Comparison of ENCODE assay signal across 16 cellular contexts in genomic region chr10:101774589-101775272, GRCh38. TPM values are rescaled to one million over a fixed set of nuclear protein-coding genes. Genes with fewer than 3 reads are reported as not detected.
DNase-seq lines count a peak whose midpoint lies in the region; ATAC-seq and TF ChIP-seq lines count a peak whose summit lies in the region.
"Had no signal": no experiment of that assay in that cellular context is flagged by ENCODE, and none has a peak within 500 bp of the region (broad histone marks: within the 10 kb centered on the region; RNA-seq: fewer than 3 reads in every experiment).

No MANE protein-coding gene starts in this region.

- POLR2A ChIA-PET in SK-N-SH (lab: Yijun Ruan, JAX), result interaction anchor here (0.6 kb wide), 1 partner anchor 167 kb away, joined by 3 read pairs; no protein-coding TSS in a partner anchor

- H4K20me1 ChIP-seq in SK-N-SH (ENCODE audit: insufficient read depth), result no peaks in the 10 kb centered on the region

- H3K9ac ChIP-seq in SK-N-SH, result no peak overlapping the region

- in situ Hi-C loops in transverse colon (cut with MboI; ENCODE audit: low pct_ligation_motif_present in 1 of 4, low pct_unique_long_range_greater_than_20kb in 1 of 4, low sequenced_read_pairs in 3 of 4), result loop anchor here in 1 of 4 donors (25.0 kb wide), 1 partner anchor 562 kb away; no protein-coding TSS in a partner anchor

- H3K9me3 Mint-ChIP-seq in HFFc6, result no peaks in the 10 kb centered on the region
- H3K9me3 Mint-ChIP-seq: activated naive CD8-positive, alpha-beta T cell treated with anti-CD3 and anti-CD28 coated beads, Interleukin-2, amount 10 ng/mL, durations not matched to agents 7 days and 5 days; T-helper 1 cell treated with Interleukin-12 subunit alpha and Interleukin-12 subunit beta and Interleukin-4 antibody, amounts not matched to agents 30 μg/mL and 1 μg/mL, for 36 hours had no signal

- intact Hi-C loops in sigmoid colon (cut with DNase I) (no loop called here), transverse colon (cut with DNase I; ENCODE audit: low total_unique reads) (no loop called here)

- DNase-seq in SK-N-SH (peak; percentile 37), T-helper 17 cell (no peak), iPS-NIHi11 (ENCODE audit: low spot score) (peak; percentile 44), sigmoid colon (peak; percentile 54), HFFc6 (no peak), transverse colon (no peak)
- no peak for DNase-seq in activated CD4-positive, CD25-positive, alpha-beta regulatory T cell treated with anti-CD3 and anti-CD28 coated beads, Interleukin-2, amount 50 U/mL, for 72 hours
- DNase-seq: 8988T; activated CD8-positive, alpha-beta T cell treated with anti-CD3 and anti-CD28 coated beads, Interleukin-2, amount 10 ng/mL, durations not matched to agents 7 days and 5 days; activated naive CD8-positive, alpha-beta T cell treated with anti-CD3 and anti-CD28 coated beads, Interleukin-2, amount 10 ng/mL, durations not matched to agents 7 days and 5 days; colonic mucosa; DMS 273 treated with DMSO at 0.1 percent for 48 hours; MG63 had no signal

- H3K9me2 ChIP-seq in SK-N-SH, result no peaks in the 10 kb centered on the region

- no peaks in the 10 kb centered on the region; a peak in 1 of 4 replicates for H3K4me1 ChIP-seq in SK-N-SH (ENCODE audit: control insufficient read depth in 1 of 2, insufficient read depth in 2 of 2, low read depth in 1 of 2, low read length in 1 of 2)
- peaks cover 0 to 44% (median 35%) of the 10 kb centered on the region in 4 donors for H3K4me1 ChIP-seq in sigmoid colon
- peaks cover 17 to 32% (median 29%) of the 10 kb centered on the region in 4 donors for H3K4me1 ChIP-seq in transverse colon

- H3K4me1 Mint-ChIP-seq in T-helper 17 cell (peaks cover 36% of the 10 kb centered on the region), HFFc6 (ENCODE audit: low read depth) (peaks cover 12% of the 10 kb centered on the region)

- ATAC-seq in SK-N-SH treated with all-trans-retinoic acid at 6 μM for 48 hours (no peak), T-helper 17 cell (no peak)
- ATAC-seq: activated CD8-positive, alpha-beta T cell treated with anti-CD3 and anti-CD28 coated beads, Interleukin-2, amount 10 ng/mL, durations not matched to agents 7 days and 5 days had no signal

- H3K27me3 ChIP-seq in SK-N-SH (ENCODE audit: insufficient read depth), result no peaks in the 10 kb centered on the region
- H3K27me3 ChIP-seq in sigmoid colon, result peaks cover 48 to 99% (median 84%) of the 10 kb centered on the region in 3 donors
- peaks cover 93% of the 10 kb centered on the region for H3K27me3 ChIP-seq in transverse colon
- H3K27me3 ChIP-seq: MG63 had no signal

- TF ChIP-seq CTCF in SK-N-SH (IDR thresholded peaks at IDR 0.05) (no peak), sigmoid colon (IDR thresholded peaks at IDR 0.05) (no peak), HFFc6 (IDR thresholded peaks at IDR 0.05) (no peak), transverse colon (IDR thresholded peaks at IDR 0.05) (no peak)

- CTCF ChIA-PET in SK-N-SH (lab: Yijun Ruan, JAX), result interaction anchor here (0.8 to 4.0 kb wide), 7 partner anchors 7 to 561 kb away, joined by 3 to 35 read pairs (median 6); partner anchors contain the start of gene NPM3

- H3K79me2 ChIP-seq in SK-N-SH (ENCODE audit: insufficient read depth), result no peaks in the 10 kb centered on the region

- 86% methylated on average over 17 of the region's 32 CpGs for WGBS in SK-N-SH (ENCODE audit: low lambda C conversion rate)
- WGBS in sigmoid colon, 2 donors, result 7 to 8% methylated on average over 32 of the region's 32 CpGs
- WGBS in transverse colon (ENCODE audit: low coverage in 1 of 2), 2 donors, result 14% methylated on average over 25 of the region's 32 CpGs; no CpG with 5 or more reads in 1 of the 2 donors

- H3K4me3 Mint-ChIP-seq in T-helper 17 cell, result peak overlapping the region; percentile 69
- no peak overlapping the region for H3K4me3 Mint-ChIP-seq in HFFc6
- H3K4me3 Mint-ChIP-seq: activated CD8-positive, alpha-beta T cell treated with anti-CD3 and anti-CD28 coated beads, Interleukin-2, amount 10 ng/mL, durations not matched to agents 7 days and 5 days; activated naive CD8-positive, alpha-beta T cell treated with anti-CD3 and anti-CD28 coated beads, Interleukin-2, amount 10 ng/mL, durations not matched to agents 7 days and 5 days; T-helper 1 cell treated with Interleukin-12 subunit alpha and Interleukin-12 subunit beta and Interleukin-4 antibody, amounts not matched to agents 30 μg/mL and 1 μg/mL, for 36 hours had no signal

- no peaks in the 10 kb centered on the region for H3K9me3 ChIP-seq in SK-N-SH
- H3K9me3 ChIP-seq in T-helper 17 cell (ENCODE audit: control insufficient read depth, low read length, poor library complexity, severe bottlenecking), result no peaks in the 10 kb centered on the region
- no peaks in the 10 kb centered on the region for H3K9me3 ChIP-seq in sigmoid colon
- no peaks in the 10 kb centered on the region for H3K9me3 ChIP-seq in transverse colon
- H3K9me3 ChIP-seq: colonic mucosa, MG63, tibial nerve had no signal

- no peak overlapping the region for H2AFZ ChIP-seq in SK-N-SH (ENCODE audit: low read depth)

- H3F3A ChIP-seq in SK-N-SH (replicated peaks; ENCODE audit: insufficient read depth), result no peaks in the 10 kb centered on the region

- H3K27me3 Mint-ChIP-seq in T-helper 17 cell, result peaks cover 74% of the 10 kb centered on the region
- H3K27me3 Mint-ChIP-seq in HFFc6 (ENCODE audit: insufficient read depth), result peaks cover 43% of the 10 kb centered on the region

- H3K4me3 ChIP-seq in SK-N-SH (ENCODE audit: low read depth in 2 of 2, low read length in 1 of 2) (no peak overlapping the region), sigmoid colon (no peak overlapping the region), transverse colon (no peak overlapping the region)
- H3K4me3 ChIP-seq: colonic mucosa, MG63 had no signal

- H3K4me2 ChIP-seq in SK-N-SH, result no peak overlapping the region

- H3K27ac Mint-ChIP-seq in T-helper 17 cell, result no peak overlapping the region
- H3K27ac Mint-ChIP-seq in HFFc6, result no peak overlapping the region
- H3K27ac Mint-ChIP-seq: activated CD8-positive, alpha-beta T cell treated with anti-CD3 and anti-CD28 coated beads, Interleukin-2, amount 10 ng/mL, durations not matched to agents 7 days and 5 days; activated naive CD8-positive, alpha-beta T cell treated with anti-CD3 and anti-CD28 coated beads, Interleukin-2, amount 10 ng/mL, durations not matched to agents 7 days and 5 days; T-helper 1 cell treated with Interleukin-12 subunit alpha and Interleukin-12 subunit beta and Interleukin-4 antibody, amounts not matched to agents 30 μg/mL and 1 μg/mL, for 36 hours had no signal

- no peak for TF ChIP-seq EP300 in SK-N-SH (IDR thresholded peaks at IDR 0.05; ENCODE audit: borderline replicate concordance in 1 of 2, low read depth in 1 of 2, low read length in 1 of 2)
- no peak for TF ChIP-seq EP300 in sigmoid colon (IDR thresholded peaks at IDR 0.05)
- no peak for TF ChIP-seq EP300 in transverse colon (IDR thresholded peaks at IDR 0.05; ENCODE audit: low read depth)

- TF ChIP-seq RAD21 in SK-N-SH (IDR thresholded peaks at IDR 0.05; ENCODE audit: low read length), result no peak

- peaks cover 5% of the 10 kb centered on the region for H3K36me3 Mint-ChIP-seq in T-helper 17 cell (ENCODE audit: low read depth)
- H3K36me3 Mint-ChIP-seq in HFFc6 (ENCODE audit: low read depth), result no peaks in the 10 kb centered on the region

- H3K36me3 ChIP-seq in SK-N-SH (replicated peaks in 1 of 2; ENCODE audit: control insufficient read depth in 1 of 2, insufficient read depth in 2 of 2, low read length in 1 of 2) (no peaks in the 10 kb centered on the region), sigmoid colon (no peaks in the 10 kb centered on the region), transverse colon (no peaks in the 10 kb centered on the region)
- H3K36me3 ChIP-seq: colonic mucosa, MG63 had no signal

- H3K27ac ChIP-seq in SK-N-SH (ENCODE audit: low read depth in 2 of 2, low read length in 1 of 2) (no peak overlapping the region), sigmoid colon (no peak overlapping the region), transverse colon (no peak overlapping the region)
- H3K27ac ChIP-seq: colonic mucosa, tibial nerve had no signal

- no peak for TF ChIP-seq POLR2A in sigmoid colon (IDR thresholded peaks at IDR 0.05)
- TF ChIP-seq POLR2A in transverse colon (IDR thresholded peaks at IDR 0.05), result no peak

TF ChIP-seq in SK-N-SH, 30 proteins besides CTCF, POLR2A, EP300 and RAD21 (continues in another document):
- TF ChIP-seq NFIC (IDR thresholded peaks at IDR 0.05; ENCODE audit: borderline replicate concordance) (no peak), EZH2phosphoT487 (IDR thresholded peaks at IDR 0.05; ENCODE audit: borderline replicate concordance, low read depth) (no peak)

TF ChIP-seq in SK-N-SH treated with all-trans-retinoic acid at 6 μM for 48 hours, 23 proteins besides CTCF, POLR2A, EP300 and RAD21 (continues in another document):
- TF ChIP-seq ZNF565 (CRISPR knock-in tag; conservative IDR thresholded peaks at IDR 0.05; ENCODE audit: low read depth), result no peak
- TF ChIP-seq PPARA (CRISPR knock-in tag; IDR thresholded peaks at IDR 0.05; ENCODE audit: borderline replicate concordance), result no peak

RNA-seq across cellular contexts. Expression of gene FGF8, which starts 1.2 kb away (rescaled TPM):
- polyA plus RNA-seq in SK-N-SH (2012; rRNA removed) (0.34 TPM in 1 of 2 replicates, not detected in the other), sigmoid colon (under 1 TPM in 1 of 3 donors, not detected in 2; 0.10 TPM)
- 0.06 TPM in 1 of 2 replicates, not detected in the other for polyA plus RNA-seq in SK-N-SH (2012; cell fraction: cytosol; rRNA removed)
- polyA plus RNA-seq in SK-N-SH (2012; cell fraction: nucleus; rRNA removed), result 1.1 and 1.8 TPM in 2 replicates
- total RNA-seq in T-helper 17 cell (not detected), sigmoid colon (not detected), transverse colon (not detected)
- not detected for total RNA-seq in HFFc6 (2021; fragmentation: NEBNext Ultra II Directional; extraction: Animal tissue kit (Norgen Biotek cat#: 25700))
- total RNA-seq: activated CD8-positive, alpha-beta T cell treated with anti-CD3 and anti-CD28 coated beads, Interleukin-2, amount 10 ng/mL, durations not matched to agents 7 days and 5 days; activated naive CD8-positive, alpha-beta T cell treated with anti-CD3 and anti-CD28 coated beads, Interleukin-2, amount 10 ng/mL, durations not matched to agents 7 days and 5 days; colonic mucosa; tibial nerve had no signal

RNA-seq across cellular contexts. Expression of gene NPM3, which starts 8.5 kb away (rescaled TPM):
- polyA plus RNA-seq in SK-N-SH (2012; rRNA removed) (89.3 and 105 TPM in 2 replicates), sigmoid colon (10 to 100 TPM; 17.8 to 64.9 (median 26.4) TPM)
- polyA plus RNA-seq in SK-N-SH (2012; cell fraction: cytosol; rRNA removed), result 71.2 and 96.6 TPM in 2 replicates
- polyA plus RNA-seq in SK-N-SH (2012; cell fraction: nucleus; rRNA removed), result 43.9 and 55.4 TPM in 2 replicates
- total RNA-seq in T-helper 17 cell (10 to 100 TPM; 13.1 to 13.8 TPM), sigmoid colon (10 to 100 TPM; 23.0 to 45.7 (median 29.8) TPM), transverse colon (10 to 100 TPM in 3 of 4 donors, 1 to 10 TPM in 1; 8.2 to 18.7 (median 12.7) TPM)
- total RNA-seq in HFFc6 (2021; fragmentation: NEBNext Ultra II Directional; extraction: Animal tissue kit (Norgen Biotek cat#: 25700)), result 10 to 100 TPM; 51.8 to 64.6 (median 54.8) TPM

RNA-seq across cellular contexts. Expression of gene OGA, which starts 43.5 kb away (rescaled TPM):
- polyA plus RNA-seq in SK-N-SH (2012; rRNA removed) (24.8 and 36.6 TPM in 2 replicates), sigmoid colon (10 to 100 TPM; 15.7 to 60.5 (median 23.4) TPM)
- polyA plus RNA-seq in SK-N-SH (2012; cell fraction: cytosol; rRNA removed), result 23.2 and 28.1 TPM in 2 replicates
- 70.8 and 133 TPM in 2 replicates for polyA plus RNA-seq in SK-N-SH (2012; cell fraction: nucleus; rRNA removed)
- total RNA-seq in T-helper 17 cell (100 to 1,000 TPM; 411 to 421 TPM), sigmoid colon (100 to 1,000 TPM; 124 to 143 (median 140) TPM), transverse colon (100 to 1,000 TPM; 114 to 608 (median 172) TPM)
- total RNA-seq in HFFc6 (2021; fragmentation: NEBNext Ultra II Directional; extraction: Animal tissue kit (Norgen Biotek cat#: 25700)), result 10 to 100 TPM; 56.2 to 61.6 (median 59.1) TPM

Comparison
In these comparisons a context has a peak if more than half of its experiments do, and no peak if none do; other contexts are left out.
1. DNase-seq: peak in SK-N-SH (single experiment), iPS-NIHi11 (single experiment) and sigmoid colon (single experiment); none in T-helper 17 cell (0 of 3), activated CD4-positive, CD25-positive, alpha-beta regulatory T cell treated with anti-CD3 and anti-CD28 coated beads, Interleukin-2, amount 50 U/mL, for 72 hours (single experiment), HFFc6 (single experiment) and transverse colon (single experiment).